Comparison of ENCODE assay signal across 1 cellular context in the genomic region with DNA sequence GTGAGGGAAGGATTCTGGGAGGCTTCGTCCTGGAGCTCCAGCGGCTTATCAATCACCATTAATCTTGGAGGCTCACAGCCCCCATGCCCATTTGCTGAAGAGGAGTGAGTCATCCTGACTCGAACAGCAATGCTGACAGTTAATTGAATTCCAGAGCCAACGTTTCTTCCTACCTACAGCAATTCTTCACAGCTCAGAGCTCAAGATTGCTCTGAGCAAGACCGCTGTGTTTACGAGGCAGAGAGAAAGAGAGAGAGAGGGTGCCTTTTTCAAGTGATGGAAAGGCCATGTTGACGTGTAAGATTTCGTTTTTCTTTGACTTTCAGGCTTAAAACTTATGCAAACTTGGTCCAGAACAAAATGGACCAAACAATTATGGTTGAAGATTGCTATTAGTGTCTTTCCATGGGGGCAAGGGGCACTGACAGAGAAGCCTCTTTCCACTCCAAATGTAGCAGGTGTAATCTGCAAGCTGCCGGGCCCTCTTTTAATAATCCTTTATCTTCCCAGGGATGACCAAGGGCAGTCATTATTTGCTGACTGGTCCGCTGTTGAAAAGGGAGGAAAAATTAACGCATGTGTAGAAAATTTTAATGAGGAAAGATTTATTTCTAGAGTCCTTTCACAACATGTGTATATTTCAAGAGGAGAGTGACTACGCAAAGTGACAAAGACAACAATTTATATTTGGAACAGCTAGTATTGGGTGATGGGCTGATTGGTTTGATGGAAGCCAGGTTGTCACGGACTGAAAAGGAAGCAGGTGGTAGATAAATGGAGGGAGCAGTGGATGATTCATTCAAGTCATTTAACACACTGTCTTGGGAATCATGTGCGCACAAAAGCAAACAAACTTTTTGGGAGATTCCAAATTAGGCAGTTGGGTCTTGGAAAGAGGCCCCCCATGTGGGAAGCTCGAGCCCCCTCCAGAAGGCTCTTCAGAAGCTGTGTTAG.
TF ChIP-seq lines count a peak whose summit lies in the region.

No MANE protein-coding gene starts in this region.

TF ChIP-seq in K562, 482 proteins besides CTCF, POLR2A, EP300 and RAD21 (continued from another document and continues in another):
- no peak for TF ChIP-seq GTF3C2 (IDR thresholded peaks at IDR 0.05; ENCODE audit: borderline replicate concordance, extremely low read depth, insufficient read length)
- TF ChIP-seq E2F1 (CRISPR knock-in tag; IDR thresholded peaks at IDR 0.05) = no peak
- TF ChIP-seq SLC30A9 (CRISPR knock-in tag; IDR thresholded peaks at IDR 0.05) = no peak
- TF ChIP-seq ESRRB (CRISPR knock-in tag; IDR thresholded peaks at IDR 0.05; ENCODE audit: borderline replicate concordance) = no peak
- TF ChIP-seq UBTF (IDR thresholded peaks at IDR 0.05; ENCODE audit: borderline replicate concordance in 1 of 2, low read depth in 2 of 2, low read length in 2 of 2) = 0 out of 4 replicates have a peak, but pooled peaks of 1 of the 2 experiments have one; percentile 18
- TF ChIP-seq, protein P1, sequence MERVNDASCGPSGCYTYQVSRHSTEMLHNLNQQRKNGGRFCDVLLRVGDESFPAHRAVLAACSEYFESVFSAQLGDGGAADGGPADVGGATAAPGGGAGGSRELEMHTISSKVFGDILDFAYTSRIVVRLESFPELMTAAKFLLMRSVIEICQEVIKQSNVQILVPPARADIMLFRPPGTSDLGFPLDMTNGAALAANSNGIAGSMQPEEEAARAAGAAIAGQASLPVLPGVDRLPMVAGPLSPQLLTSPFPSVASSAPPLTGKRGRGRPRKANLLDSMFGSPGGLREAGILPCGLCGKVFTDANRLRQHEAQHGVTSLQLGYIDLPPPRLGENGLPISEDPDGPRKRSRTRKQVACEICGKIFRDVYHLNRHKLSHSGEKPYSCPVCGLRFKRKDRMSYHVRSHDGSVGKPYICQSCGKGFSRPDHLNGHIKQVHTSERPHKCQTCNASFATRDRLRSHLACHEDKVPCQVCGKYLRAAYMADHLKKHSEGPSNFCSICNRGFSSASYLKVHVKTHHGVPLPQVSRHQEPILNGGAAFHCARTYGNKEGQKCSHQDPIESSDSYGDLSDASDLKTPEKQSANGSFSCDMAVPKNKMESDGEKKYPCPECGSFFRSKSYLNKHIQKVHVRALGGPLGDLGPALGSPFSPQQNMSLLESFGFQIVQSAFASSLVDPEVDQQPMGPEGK (CRISPR knock-in tag; IDR thresholded peaks at IDR 0.05; ENCODE audit: borderline replicate concordance) = no peak
- no peak for TF ChIP-seq POLR3G (IDR thresholded peaks at IDR 0.05; ENCODE audit: extremely low read depth, insufficient read length, insufficient replicate concordance)
- TF ChIP-seq PHF20 (IDR thresholded peaks at IDR 0.05; ENCODE audit: partially characterized antibody) = no peak
- TF ChIP-seq, protein P2, sequence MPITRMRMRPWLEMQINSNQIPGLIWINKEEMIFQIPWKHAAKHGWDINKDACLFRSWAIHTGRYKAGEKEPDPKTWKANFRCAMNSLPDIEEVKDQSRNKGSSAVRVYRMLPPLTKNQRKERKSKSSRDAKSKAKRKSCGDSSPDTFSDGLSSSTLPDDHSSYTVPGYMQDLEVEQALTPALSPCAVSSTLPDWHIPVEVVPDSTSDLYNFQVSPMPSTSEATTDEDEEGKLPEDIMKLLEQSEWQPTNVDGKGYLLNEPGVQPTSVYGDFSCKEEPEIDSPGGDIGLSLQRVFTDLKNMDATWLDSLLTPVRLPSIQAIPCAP (CRISPR knock-in tag; IDR thresholded peaks at IDR 0.05; ENCODE audit: borderline replicate concordance) = no peak
- TF ChIP-seq DDX20 (tag; IDR thresholded peaks at IDR 0.05; ENCODE audit: low read depth) = no peak
- no peak for TF ChIP-seq THAP12 (CRISPR knock-in tag; IDR thresholded peaks at IDR 0.05)
- TF ChIP-seq SAFB2 (IDR thresholded peaks at IDR 0.05; ENCODE audit: borderline replicate concordance, low read depth, low read length, severe bottlenecking) = no peak
- TF ChIP-seq CGGBP1 (CRISPR knock-in tag; IDR thresholded peaks at IDR 0.05) = no peak
- no peak for TF ChIP-seq SRSF1 (IDR thresholded peaks at IDR 0.05; ENCODE audit: low read depth, low read length)
- TF ChIP-seq ZBTB49 (CRISPR knock-in tag; IDR thresholded peaks at IDR 0.05; ENCODE audit: borderline replicate concordance) = no peak
- TF ChIP-seq, protein P3, sequence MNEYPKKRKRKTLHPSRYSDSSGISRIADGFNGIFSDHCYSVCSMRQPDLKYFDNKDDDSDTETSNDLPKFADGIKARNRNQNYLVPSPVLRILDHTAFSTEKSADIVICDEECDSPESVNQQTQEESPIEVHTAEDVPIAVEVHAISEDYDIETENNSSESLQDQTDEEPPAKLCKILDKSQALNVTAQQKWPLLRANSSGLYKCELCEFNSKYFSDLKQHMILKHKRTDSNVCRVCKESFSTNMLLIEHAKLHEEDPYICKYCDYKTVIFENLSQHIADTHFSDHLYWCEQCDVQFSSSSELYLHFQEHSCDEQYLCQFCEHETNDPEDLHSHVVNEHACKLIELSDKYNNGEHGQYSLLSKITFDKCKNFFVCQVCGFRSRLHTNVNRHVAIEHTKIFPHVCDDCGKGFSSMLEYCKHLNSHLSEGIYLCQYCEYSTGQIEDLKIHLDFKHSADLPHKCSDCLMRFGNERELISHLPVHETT (CRISPR knock-in tag; conservative IDR thresholded peaks at IDR 0.05 in 1 of 2, IDR thresholded peaks at IDR 0.05 in 1 of 2) = 0 out of 4 replicates have a peak, but pooled peaks of 1 of the 2 experiments have one; percentile 43
- no peak for TF ChIP-seq CTCFL (IDR thresholded peaks at IDR 0.05; ENCODE audit: borderline replicate concordance, insufficient read depth, low read depth, low read length, poor library complexity, severe bottlenecking)
- TF ChIP-seq NCOA2 (IDR thresholded peaks at IDR 0.05; ENCODE audit: partially characterized antibody in 2 of 2) = no peak
- no peak for TF ChIP-seq CHD4 (IDR thresholded peaks at IDR 0.05; ENCODE audit: insufficient read depth, insufficient replicate concordance, low read depth, low read length, poor library complexity, severe bottlenecking)
- TF ChIP-seq, protein P4, sequence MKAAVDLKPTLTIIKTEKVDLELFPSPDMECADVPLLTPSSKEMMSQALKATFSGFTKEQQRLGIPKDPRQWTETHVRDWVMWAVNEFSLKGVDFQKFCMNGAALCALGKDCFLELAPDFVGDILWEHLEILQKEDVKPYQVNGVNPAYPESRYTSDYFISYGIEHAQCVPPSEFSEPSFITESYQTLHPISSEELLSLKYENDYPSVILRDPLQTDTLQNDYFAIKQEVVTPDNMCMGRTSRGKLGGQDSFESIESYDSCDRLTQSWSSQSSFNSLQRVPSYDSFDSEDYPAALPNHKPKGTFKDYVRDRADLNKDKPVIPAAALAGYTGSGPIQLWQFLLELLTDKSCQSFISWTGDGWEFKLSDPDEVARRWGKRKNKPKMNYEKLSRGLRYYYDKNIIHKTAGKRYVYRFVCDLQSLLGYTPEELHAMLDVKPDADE (conservative IDR thresholded peaks at IDR 0.05; ENCODE audit: control insufficient read depth, low read depth, low read length) = no peak
- TF ChIP-seq TAF9B (IDR thresholded peaks at IDR 0.05; ENCODE audit: partially characterized antibody) = no peak
- no peak for TF ChIP-seq HMG20B (CRISPR knock-in tag; IDR thresholded peaks at IDR 0.05)
- TF ChIP-seq HINFP (tag; conservative IDR thresholded peaks at IDR 0.05; ENCODE audit: low read depth) = peak; percentile 89
